Comparison of ENCODE assay signal across 1 cellular context in genomic region chr4:140523857-140524742, GRCh38.
TF ChIP-seq lines count a peak whose summit lies in the region.

Gene ELMOD2 (plus strand): TSS chr4:140524168. CDS start chr4:140525429, 1,261 bp downstream.

TF ChIP-seq in HepG2, 621 proteins besides CTCF, POLR2A, EP300 and RAD21 (continued from another document and continues in another):
- TF ChIP-seq ZFP91 (CRISPR knock-in tag; IDR thresholded peaks at IDR 0.05; ENCODE audit: borderline replicate concordance) (peak; percentile 79; the same call in 1 of the 2 replicates), ZNF749 (CRISPR knock-in tag; IDR thresholded peaks at IDR 0.05; ENCODE audit: borderline replicate concordance) (no peak; the same call in 1 of the 2 replicates), ZNF12 (CRISPR knock-in tag; IDR thresholded peaks at IDR 0.05) (no peak), CSRNP1 (CRISPR knock-in tag; IDR thresholded peaks at IDR 0.05) (peak; percentile 59; the same call in 1 of the 2 replicates), HNRNPH1 (optimal IDR thresholded peaks at IDR 0.05; ENCODE audit: low read depth, low read length) (no peak), PAX8 (CRISPR knock-in tag; IDR thresholded peaks at IDR 0.05; ENCODE audit: borderline replicate concordance) (no peak; the same call in 1 of the 2 replicates), PAWR (CRISPR knock-in tag; IDR thresholded peaks at IDR 0.05; ENCODE audit: borderline replicate concordance) (0 out of 2 replicates have a peak, but pooled peaks have one; percentile 77), ZNF264 (CRISPR knock-in tag; IDR thresholded peaks at IDR 0.05) (peak; percentile 84), GATAD1 (CRISPR knock-in tag; IDR thresholded peaks at IDR 0.05) (peak; percentile 86), ZNF274 (CRISPR knock-in tag; IDR thresholded peaks at IDR 0.05) (peak; percentile 89), MED8 (CRISPR knock-in tag; IDR thresholded peaks at IDR 0.05; ENCODE audit: insufficient replicate concordance) (peak; percentile 18), ZNF318 (CRISPR knock-in tag; IDR thresholded peaks at IDR 0.05) (no peak), ZNF605 (CRISPR knock-in tag; IDR thresholded peaks at IDR 0.05) (no peak; the same call in 1 of the 2 replicates), THAP9 (CRISPR knock-in tag; IDR thresholded peaks at IDR 0.05; ENCODE audit: borderline replicate concordance) (peak; percentile 79; the same call in 1 of the 2 replicates), ZNF558 (CRISPR knock-in tag; IDR thresholded peaks at IDR 0.05; ENCODE audit: borderline replicate concordance) (no peak), ZNF414 (CRISPR knock-in tag; IDR thresholded peaks at IDR 0.05) (no peak), KLF16 (CRISPR knock-in tag; IDR thresholded peaks at IDR 0.05) (peak in 1 of 2 experiments; percentile 74; a peak in 1 of 4 replicates), CCDC6 (CRISPR knock-in tag; IDR thresholded peaks at IDR 0.05) (no peak; the same call in 1 of the 2 replicates), ZBTB46 (CRISPR knock-in tag; IDR thresholded peaks at IDR 0.05; ENCODE audit: borderline replicate concordance) (no peak), KLF6 (CRISPR knock-in tag; IDR thresholded peaks at IDR 0.05) (peak; percentile 56; the same call in 1 of the 2 replicates), MXD4 (CRISPR knock-in tag; IDR thresholded peaks at IDR 0.05) (peak; percentile 49; the same call in 1 of the 2 replicates), STAT6 (CRISPR knock-in tag; IDR thresholded peaks at IDR 0.05; ENCODE audit: borderline replicate concordance) (no peak), ZFP37 (CRISPR knock-in tag; IDR thresholded peaks at IDR 0.05; ENCODE audit: borderline replicate concordance) (0 out of 2 replicates have a peak, but pooled peaks have one; percentile 71), ZNF44 (CRISPR knock-in tag; IDR thresholded peaks at IDR 0.05) (peak; percentile 40; the same call in 1 of the 2 replicates), TSC22D2 (CRISPR knock-in tag; IDR thresholded peaks at IDR 0.05; ENCODE audit: borderline replicate concordance) (peak; percentile 29; the same call in 1 of the 2 replicates), PLSCR1 (CRISPR knock-in tag; IDR thresholded peaks at IDR 0.05; ENCODE audit: borderline replicate concordance) (no peak; the same call in 1 of the 2 replicates), ZNF577 (CRISPR knock-in tag; IDR thresholded peaks at IDR 0.05; ENCODE audit: borderline replicate concordance, low read depth) (no peak), ZNF780A (CRISPR knock-in tag; IDR thresholded peaks at IDR 0.05) (no peak), EHMT2 (IDR thresholded peaks at IDR 0.05; ENCODE audit: borderline replicate concordance, low read depth, low read length) (no peak), ZNF841 (CRISPR knock-in tag; IDR thresholded peaks at IDR 0.05; ENCODE audit: borderline replicate concordance) (no peak), ZNF891 (CRISPR knock-in tag; IDR thresholded peaks at IDR 0.05) (peak; percentile 74), ZNF792 (CRISPR knock-in tag; IDR thresholded peaks at IDR 0.05) (no peak; the same call in 1 of the 2 replicates), SMAD9 (CRISPR knock-in tag; IDR thresholded peaks at IDR 0.05) (0 out of 2 replicates have a peak, but pooled peaks have one; percentile 59), JUN (CRISPR knock-in tag; IDR thresholded peaks at IDR 0.05) (peak; percentile 23; the same call in 1 of the 2 replicates), ZNF589 (CRISPR knock-in tag; conservative IDR thresholded peaks at IDR 0.05) (no peak; the same call in 1 of the 2 replicates), NR2C2 (CRISPR knock-in tag; IDR thresholded peaks at IDR 0.05; ENCODE audit: borderline replicate concordance) (peak; percentile 98), SOX6 (IDR thresholded peaks at IDR 0.05) (no peak), SOX6 (CRISPR knock-in tag; IDR thresholded peaks at IDR 0.05) (peak; percentile 50)
